Comparison of ENCODE assay signal across 15 cellular contexts in genomic region chr12:104182144-104182543, GRCh38. TPM values are rescaled to one million over a fixed set of nuclear protein-coding genes. Genes with fewer than 3 reads are reported as not detected.
A peak's percentile ranks its signal among the peaks of the same experiment; 100 is the strongest.
DNase-seq lines count a peak whose midpoint lies in the region; ATAC-seq and TF ChIP-seq lines count a peak whose summit lies in the region.
"Had no signal": no experiment of that assay in that cellular context is flagged by ENCODE, and none has a peak within 500 bp of the region (broad histone marks: within the 10 kb centered on the region; RNA-seq: fewer than 3 reads in every experiment).

No MANE protein-coding gene starts in this region.

- H3K36me3 Mint-ChIP-seq in activated CD4-positive, alpha-beta memory T cell treated with anti-CD3 and anti-CD28 coated beads for 36 hours = no peaks in the 10 kb centered on the region

- H3K9me3 Mint-ChIP-seq in activated CD4-positive, alpha-beta memory T cell treated with anti-CD3 and anti-CD28 coated beads for 36 hours = no peaks in the 10 kb centered on the region

- peak; percentile 49 to 84 (median 72) for ATAC-seq in right lobe of liver
- ATAC-seq: HCT116 had no signal

- peaks cover 7% of the 10 kb centered on the region for H3K4me1 Mint-ChIP-seq in activated CD4-positive, alpha-beta memory T cell treated with anti-CD3 and anti-CD28 coated beads for 36 hours (ENCODE audit: low read depth)

- H3K27ac ChIP-seq in right lobe of liver (peak overlapping the region in 2 of 3 donors; percentile 59 to 70), testis (no peak overlapping the region), A673 (ENCODE audit: low read depth, low read length, poor library complexity, severe bottlenecking) (no peak overlapping the region)
- H3K27ac ChIP-seq: epithelial cell of prostate had no signal

- no peak for TF ChIP-seq POLR2A in right lobe of liver (IDR thresholded peaks at IDR 0.05)
- TF ChIP-seq POLR2A in testis (IDR thresholded peaks at IDR 0.05) = no peak

- H3K36me3 ChIP-seq in right lobe of liver = no peaks in the 10 kb centered on the region
- no peaks in the 10 kb centered on the region for H3K36me3 ChIP-seq in testis (ENCODE audit: low read depth, missing control alignments)
- H3K36me3 ChIP-seq in A673 (ENCODE audit: insufficient read depth, low read length, poor library complexity, severe bottlenecking) = no peaks in the 10 kb centered on the region

- H3K27me3 ChIP-seq in right lobe of liver (no peaks in the 10 kb centered on the region), testis (no peaks in the 10 kb centered on the region), A673 (replicated peaks; ENCODE audit: insufficient read depth, low read depth, low read length, poor library complexity) (no peaks in the 10 kb centered on the region)

- H3K4me3 ChIP-seq in choroid plexus epithelial cell (ENCODE audit: low read depth, low read length) (no peak overlapping the region), right lobe of liver (no peak overlapping the region), testis (no peak overlapping the region), A673 (ENCODE audit: low read depth, low read length, poor library complexity, severe bottlenecking) (no peak overlapping the region)

- no peak overlapping the region for H3K4me3 Mint-ChIP-seq in activated CD4-positive, alpha-beta memory T cell treated with anti-CD3 and anti-CD28 coated beads for 36 hours

- peak; percentile 15 for TF ChIP-seq CTCF in choroid plexus epithelial cell (conservative IDR thresholded peaks at IDR 0.05; ENCODE audit: low read depth, low read length)
- no peak for TF ChIP-seq CTCF in right lobe of liver (IDR thresholded peaks at IDR 0.05)
- TF ChIP-seq CTCF in testis (IDR thresholded peaks at IDR 0.05) = no peak
- TF ChIP-seq CTCF in A673 (conservative IDR thresholded peaks at IDR 0.05; ENCODE audit: low read depth, low read length) = no peak

- H3K9me3 ChIP-seq in right lobe of liver (peaks cover 0 to 3% (median 0%) of the 10 kb centered on the region in 4 donors), testis (no peaks in the 10 kb centered on the region), A673 (ENCODE audit: low read depth, low read length, poor library complexity, severe bottlenecking) (no peaks in the 10 kb centered on the region)

- no peaks in the 10 kb centered on the region for H3K27me3 Mint-ChIP-seq in activated CD4-positive, alpha-beta memory T cell treated with anti-CD3 and anti-CD28 coated beads for 36 hours

- no TSS peak for BruUV-seq in A673 (replicated peaks; lab: Mats Ljungman, UMichigan)

- H3K27ac Mint-ChIP-seq in activated CD4-positive, alpha-beta memory T cell treated with anti-CD3 and anti-CD28 coated beads for 36 hours = no peak overlapping the region

- CTCF ChIA-PET in A673 (lab: Charles Lee) = no interaction called here
- CTCF ChIA-PET in activated CD4-positive, alpha-beta memory T cell treated with anti-CD3 and anti-CD28 coated beads for 36 hours (lab: Charles Lee) = no interaction called here

- POLR2A ChIA-PET in A673 (lab: Charles Lee; ENCODE audit: low non-redundant PET) = no interaction called here
- POLR2A ChIA-PET in activated CD4-positive, alpha-beta memory T cell treated with anti-CD3 and anti-CD28 coated beads for 36 hours (lab: Charles Lee) = no interaction called here

- DNase-seq in HCEC 1CT (peak; percentile 89), choroid plexus epithelial cell (ENCODE audit: low read depth) (peak; percentile 98), right lobe of liver (peak; percentile 69 to 76 (median 71)), testis (peak; percentile 60), A673 (ENCODE audit: low spot score) (no peak), NCI-H2171 treated with DMSO at 0.1 percent for 48 hours (lab: John Stamatoyannopoulos, UW) (no peak)
- DNase-seq in NK-92 treated with Interleukin-12 subunit alpha and Interleukin-12 subunit beta, amount 100 ng/mL, for 24 hours (lab: John Stamatoyannopoulos, UW) = no peak
- DNase-seq in activated CD4-positive, alpha-beta memory T cell treated with anti-CD3 and anti-CD28 coated beads for 36 hours = no peak
- DNase-seq: activated CD4-positive, CD25-positive, alpha-beta regulatory T cell; activated naive CD4-positive, alpha-beta T cell treated with Interleukin-2 at 50 U/mL for 16 hours; mesendoderm; NCI-H1417 treated with DMSO at 0.1 percent for 48 hours; stimulated activated CD4-positive, alpha-beta T cell treated with anti-CD3 and anti-CD28 coated beads, Interleukin-1b, Interleukin-23, amount 100 ng/mL, for 48 hours had no signal

- intact Hi-C loops in right lobe of liver (cut with DNase I) (no loop called here), testis (cut with DNase I; ENCODE audit: low total_unique reads) (no loop called here), A673 (cut with micrococcal nuclease; ENCODE audit: unreplicated experiment) (no loop called here)
- intact Hi-C loops in activated CD4-positive, alpha-beta memory T cell treated with anti-CD3 and anti-CD28 coated beads for 36 hours (cut with micrococcal nuclease) = no loop called here

- 18% methylated on average over 1 of the region's 4 CpGs for WGBS in right lobe of liver (ENCODE audit: insufficient coverage, low coverage, low lambda C conversion rate, missing lambda C conversion rate)
- WGBS in testis, 2 donors = 50 to 70% methylated on average over 4 of the region's 4 CpGs

- H3K4me1 ChIP-seq in right lobe of liver = peaks cover 0 to 26% (median 2%) of the 10 kb centered on the region in 4 donors
- H3K4me1 ChIP-seq in testis = peaks cover 4% of the 10 kb centered on the region
- H3K4me1 ChIP-seq in A673 (ENCODE audit: insufficient read depth, low read length, poor library complexity, severe bottlenecking) = no peaks in the 10 kb centered on the region

RNA-seq across cellular contexts. Expression of gene TXNRD1, which starts 33.4 kb away (rescaled TPM):
- 100 to 1,000 TPM in 2 of 6 experiments, 10 to 100 TPM in 4; 40.3 to 153 (median 74.5) TPM for total RNA-seq in right lobe of liver
- 100 to 1,000 TPM in 1 of 2 donors, 10 to 100 TPM in 1; 96.2 to 110 TPM for total RNA-seq in testis
- polyA plus RNA-seq in testis (ENCODE audit: insufficient read depth, low read depth, low replicate concordance) = 67.8 TPM
- 196 and 226 TPM in 2 replicates for total RNA-seq in A673 (2021)
- 10 to 100 TPM; 82.7 to 82.8 TPM for total RNA-seq in activated CD4-positive, alpha-beta memory T cell treated with anti-CD3 and anti-CD28 coated beads for 36 hours

RNA-seq across cellular contexts. Expression of gene NFYB, which starts 44.1 kb away (rescaled TPM):
- total RNA-seq in right lobe of liver (10 to 100 TPM; 10.1 to 12.9 (median 12.2) TPM), testis (10 to 100 TPM; 33.8 to 36.1 TPM), A673 (2021) (28.1 and 29.0 TPM in 2 replicates)
- 53.1 TPM for polyA plus RNA-seq in testis (ENCODE audit: insufficient read depth, low read depth, low replicate concordance)
- 10 to 100 TPM; 23.6 to 24.5 TPM for total RNA-seq in activated CD4-positive, alpha-beta memory T cell treated with anti-CD3 and anti-CD28 coated beads for 36 hours

Comparison
In these comparisons a context has a peak if more than half of its experiments do, and no peak if none do; other contexts are left out.
1. DNase-seq: peak in HCEC 1CT (single experiment), choroid plexus epithelial cell (single experiment), right lobe of liver (3 of 3) and testis (single experiment); none in A673 (single experiment), NCI-H2171 treated with DMSO at 0.1 percent for 48 hours (single experiment), NK-92 treated with Interleukin-12 subunit alpha and Interleukin-12 subunit beta, amount 100 ng/mL, for 24 hours (single experiment) and activated CD4-positive, alpha-beta memory T cell treated with anti-CD3 and anti-CD28 coated beads for 36 hours (single experiment).
2. H3K27ac ChIP-seq: peak in right lobe of liver (2 of 3); none in testis (0 of 2) and A673 (single experiment).